Comparison of ENCODE assay signal across 10 cellular contexts in genomic region chr21:41142051-41142795, GRCh38. TPM values are rescaled to one million over a fixed set of nuclear protein-coding genes. Genes with fewer than 3 reads are reported as not detected.
DNase-seq lines count a peak whose midpoint lies in the region; ATAC-seq and TF ChIP-seq lines count a peak whose summit lies in the region.
"Had no signal": no experiment of that assay in that cellular context is flagged by ENCODE, and none has a peak within 500 bp of the region (broad histone marks: within the 10 kb centered on the region; RNA-seq: fewer than 3 reads in every experiment).

No MANE protein-coding gene starts in this region.

- H3K36me3 Mint-ChIP-seq in activated CD8-positive, alpha-beta T cell treated with anti-CD3 and anti-CD28 coated beads for 36 hours (ENCODE audit: low read depth), result no peaks in the 10 kb centered on the region
- no peaks in the 10 kb centered on the region for H3K36me3 Mint-ChIP-seq in activated CD4-positive, alpha-beta T cell treated with anti-CD3 and anti-CD28 coated beads, Interleukin-2, amount 10 ng/mL, durations not matched to agents 24 days and 14 days (ENCODE audit: low read depth)

- in situ Hi-C loops in brain microvascular endothelial cell (cut with HindIII; ENCODE audit: low pct_ligation_motif_present, low sequenced_read_pairs), result no loop called here

- no peak overlapping the region for H3K4me3 ChIP-seq in right atrium auricular region
- H3K4me3 ChIP-seq in brain microvascular endothelial cell (ENCODE audit: low read depth, low read length), result no peak overlapping the region
- no peak overlapping the region for H3K4me3 ChIP-seq in lower leg skin (ENCODE audit: low read depth, poor library complexity, severe bottlenecking)
- no peak overlapping the region for H3K4me3 ChIP-seq in A673 (ENCODE audit: low read depth, low read length, poor library complexity, severe bottlenecking)
- H3K4me3 ChIP-seq in effector memory CD4-positive, alpha-beta T cell (ENCODE audit: insufficient read depth, low read depth, low read length, poor library complexity, severe bottlenecking), result no peak overlapping the region

- 43 to 47% methylated on average over 15 of the region's 15 CpGs for WGBS in lower leg skin, 2 donors

- no peak for TF ChIP-seq CTCF in right atrium auricular region (IDR thresholded peaks at IDR 0.05)
- TF ChIP-seq CTCF in brain microvascular endothelial cell (IDR thresholded peaks at IDR 0.05; ENCODE audit: low read depth, low read length, missing control alignments), result peak; percentile 8
- no peak for TF ChIP-seq CTCF in lower leg skin (IDR thresholded peaks at IDR 0.05)
- no peak for TF ChIP-seq CTCF in activated CD8-positive, alpha-beta T cell treated with anti-CD3 and anti-CD28 coated beads for 36 hours (IDR thresholded peaks at IDR 0.05)
- TF ChIP-seq CTCF in A673 (conservative IDR thresholded peaks at IDR 0.05; ENCODE audit: low read depth, low read length), result no peak

- H3K4me3 Mint-ChIP-seq in activated CD8-positive, alpha-beta T cell treated with anti-CD3 and anti-CD28 coated beads for 36 hours, result no peak overlapping the region
- H3K4me3 Mint-ChIP-seq in activated CD4-positive, alpha-beta T cell treated with anti-CD3 and anti-CD28 coated beads, Interleukin-2, amount 10 ng/mL, durations not matched to agents 24 days and 14 days, result no peak overlapping the region
- H3K4me3 Mint-ChIP-seq: T-helper 1 cell treated with Interleukin-12 subunit alpha and Interleukin-12 subunit beta and Interleukin-4 antibody, amounts not matched to agents 30 μg/mL and 1 μg/mL, for 36 hours had no signal

- CTCF ChIA-PET in activated CD8-positive, alpha-beta T cell treated with anti-CD3 and anti-CD28 coated beads for 36 hours (lab: Charles Lee), result no interaction called here
- CTCF ChIA-PET in A673 (lab: Charles Lee), result no interaction called here

- H3K27me3 ChIP-seq in right atrium auricular region (no peaks in the 10 kb centered on the region), brain microvascular endothelial cell (replicated peaks) (no peaks in the 10 kb centered on the region), A673 (replicated peaks; ENCODE audit: insufficient read depth, low read depth, low read length, poor library complexity) (no peaks in the 10 kb centered on the region)
- H3K27me3 ChIP-seq in effector memory CD4-positive, alpha-beta T cell (replicated peaks; ENCODE audit: control insufficient read depth, insufficient read depth, low read length, poor library complexity, severe bottlenecking), result peaks cover under 1% of the 10 kb centered on the region

- no TSS peak for BruUV-seq in A673 (replicated peaks; lab: Mats Ljungman, UMichigan)

- TF ChIP-seq POLR2A in lower leg skin (IDR thresholded peaks at IDR 0.05), result no peak

- H3K27ac Mint-ChIP-seq in activated CD8-positive, alpha-beta T cell treated with anti-CD3 and anti-CD28 coated beads for 36 hours, result no peak overlapping the region
- no peak overlapping the region for H3K27ac Mint-ChIP-seq in activated CD4-positive, alpha-beta T cell treated with anti-CD3 and anti-CD28 coated beads, Interleukin-2, amount 10 ng/mL, durations not matched to agents 24 days and 14 days
- H3K27ac Mint-ChIP-seq: T-helper 1 cell treated with Interleukin-12 subunit alpha and Interleukin-12 subunit beta and Interleukin-4 antibody, amounts not matched to agents 30 μg/mL and 1 μg/mL, for 36 hours had no signal

- no peaks in the 10 kb centered on the region for H3K36me3 ChIP-seq in right atrium auricular region
- H3K36me3 ChIP-seq in brain microvascular endothelial cell (replicated peaks), result no peaks in the 10 kb centered on the region
- H3K36me3 ChIP-seq in A673 (ENCODE audit: insufficient read depth, low read length, poor library complexity, severe bottlenecking), result no peaks in the 10 kb centered on the region
- H3K36me3 ChIP-seq in effector memory CD4-positive, alpha-beta T cell (ENCODE audit: control insufficient read depth, insufficient read depth, low read length), result no peaks in the 10 kb centered on the region

- DNase-seq in Right ventricle myocardium superior, result no peak
- DNase-seq in right atrium auricular region (ENCODE audit: low spot score), result no peak
- DNase-seq in brain microvascular endothelial cell, result peak; percentile 6
- DNase-seq in lower leg skin (ENCODE audit: low spot score in 2 of 2), result peak; percentile 37 to 85
- no peak for DNase-seq in activated CD8-positive, alpha-beta T cell treated with anti-CD3 and anti-CD28 coated beads for 36 hours
- DNase-seq in A673 (ENCODE audit: low spot score), result no peak
- DNase-seq in effector memory CD4-positive, alpha-beta T cell, result no peak
- no peak for DNase-seq in activated CD4-positive, alpha-beta T cell treated with anti-CD3 and anti-CD28 coated beads, Interleukin-2, amount 10 ng/mL, durations not matched to agents 24 days and 14 days

- intact Hi-C loops in Right ventricle myocardium superior (cut with DNase I), result no loop called here
- intact Hi-C loops in lower leg skin (cut with DNase I; ENCODE audit: low total_unique reads), result no loop called here
- intact Hi-C loops in activated CD8-positive, alpha-beta T cell treated with anti-CD3 and anti-CD28 coated beads for 36 hours (cut with micrococcal nuclease), result no loop called here
- intact Hi-C loops in A673 (cut with micrococcal nuclease; ENCODE audit: unreplicated experiment), result no loop called here
- intact Hi-C loops in activated CD4-positive, alpha-beta T cell treated with anti-CD3 and anti-CD28 coated beads, Interleukin-2, amount 10 ng/mL, durations not matched to agents 24 days and 14 days (cut with micrococcal nuclease), result no loop called here

- POLR2A ChIA-PET in activated CD8-positive, alpha-beta T cell treated with anti-CD3 and anti-CD28 coated beads for 36 hours (lab: Charles Lee), result no interaction called here
- POLR2A ChIA-PET in A673 (lab: Charles Lee; ENCODE audit: low non-redundant PET), result no interaction called here

- H3K27me3 Mint-ChIP-seq in activated CD8-positive, alpha-beta T cell treated with anti-CD3 and anti-CD28 coated beads for 36 hours, result peaks cover 3% of the 10 kb centered on the region
- H3K27me3 Mint-ChIP-seq in activated CD4-positive, alpha-beta T cell treated with anti-CD3 and anti-CD28 coated beads, Interleukin-2, amount 10 ng/mL, durations not matched to agents 24 days and 14 days, result no peaks in the 10 kb centered on the region

- peaks cover 0 to 20% of the 10 kb centered on the region in 2 donors for H3K4me1 ChIP-seq in right atrium auricular region
- no peaks in the 10 kb centered on the region for H3K4me1 ChIP-seq in A673 (ENCODE audit: insufficient read depth, low read length, poor library complexity, severe bottlenecking)
- H3K4me1 ChIP-seq in effector memory CD4-positive, alpha-beta T cell (ENCODE audit: control insufficient read depth, insufficient read depth, low read length, poor library complexity, severe bottlenecking), result no peaks in the 10 kb centered on the region

- peak; percentile 62 for ATAC-seq in Right ventricle myocardium superior (ENCODE audit: poor library complexity)
- no peak for ATAC-seq in activated CD8-positive, alpha-beta T cell treated with anti-CD3 and anti-CD28 coated beads for 36 hours

- H3K27ac ChIP-seq in right atrium auricular region (no peak overlapping the region), brain microvascular endothelial cell (no peak overlapping the region), A673 (ENCODE audit: low read depth, low read length, poor library complexity, severe bottlenecking) (no peak overlapping the region)
- H3K27ac ChIP-seq in effector memory CD4-positive, alpha-beta T cell (ENCODE audit: insufficient read depth, low read length, poor library complexity, severe bottlenecking), result no peak overlapping the region
- H3K27ac ChIP-seq: C4-2B had no signal

- no peaks in the 10 kb centered on the region for H3K9me3 Mint-ChIP-seq in activated CD8-positive, alpha-beta T cell treated with anti-CD3 and anti-CD28 coated beads for 36 hours
- H3K9me3 Mint-ChIP-seq in activated CD4-positive, alpha-beta T cell treated with anti-CD3 and anti-CD28 coated beads, Interleukin-2, amount 10 ng/mL, durations not matched to agents 24 days and 14 days, result no peaks in the 10 kb centered on the region
- H3K9me3 Mint-ChIP-seq: T-helper 1 cell treated with Interleukin-12 subunit alpha and Interleukin-12 subunit beta and Interleukin-4 antibody, amounts not matched to agents 30 μg/mL and 1 μg/mL, for 36 hours had no signal

- no peaks in the 10 kb centered on the region for H3K9me3 ChIP-seq in right atrium auricular region
- peaks cover 5% of the 10 kb centered on the region for H3K9me3 ChIP-seq in A673 (ENCODE audit: low read depth, low read length, poor library complexity, severe bottlenecking)
- H3K9me3 ChIP-seq in effector memory CD4-positive, alpha-beta T cell (ENCODE audit: control insufficient read depth, low read length), result no peaks in the 10 kb centered on the region

- no peaks in the 10 kb centered on the region for H3K4me1 Mint-ChIP-seq in activated CD8-positive, alpha-beta T cell treated with anti-CD3 and anti-CD28 coated beads for 36 hours (ENCODE audit: low read depth)
- H3K4me1 Mint-ChIP-seq in activated CD4-positive, alpha-beta T cell treated with anti-CD3 and anti-CD28 coated beads, Interleukin-2, amount 10 ng/mL, durations not matched to agents 24 days and 14 days, result no peaks in the 10 kb centered on the region

RNA-seq across cellular contexts. Expression of gene BACE2, which starts 25.7 kb away (rescaled TPM):
- total RNA-seq in Right ventricle myocardium superior, result 11.4 TPM
- 10 to 100 TPM; 23.7 to 50.3 TPM for total RNA-seq in right atrium auricular region
- 10 to 100 TPM; 12.2 to 44.7 (median 27.2) TPM for total RNA-seq in lower leg skin
- total RNA-seq in activated CD8-positive, alpha-beta T cell treated with anti-CD3 and anti-CD28 coated beads for 36 hours, result 1 to 10 TPM; 1.1 to 2.0 TPM
- 6.9 and 8.0 TPM in 2 replicates for total RNA-seq in A673 (2021)
- total RNA-seq in activated CD4-positive, alpha-beta T cell treated with anti-CD3 and anti-CD28 coated beads, Interleukin-2, amount 10 ng/mL, durations not matched to agents 24 days and 14 days, result 0.28 and 1.9 TPM in 2 replicates

Comparison
In these comparisons a context has a peak if more than half of its experiments do, and no peak if none do; other contexts are left out.
1. DNase-seq: peak in brain microvascular endothelial cell (single experiment) and lower leg skin (2 of 2); none in Right ventricle myocardium superior (single experiment), right atrium auricular region (single experiment), activated CD8-positive, alpha-beta T cell treated with anti-CD3 and anti-CD28 coated beads for 36 hours (single experiment), A673 (single experiment), effector memory CD4-positive, alpha-beta T cell (0 of 3) and activated CD4-positive, alpha-beta T cell treated with anti-CD3 and anti-CD28 coated beads, Interleukin-2, amount 10 ng/mL, durations not matched to agents 24 days and 14 days (single experiment).